In the genomic region with DNA sequence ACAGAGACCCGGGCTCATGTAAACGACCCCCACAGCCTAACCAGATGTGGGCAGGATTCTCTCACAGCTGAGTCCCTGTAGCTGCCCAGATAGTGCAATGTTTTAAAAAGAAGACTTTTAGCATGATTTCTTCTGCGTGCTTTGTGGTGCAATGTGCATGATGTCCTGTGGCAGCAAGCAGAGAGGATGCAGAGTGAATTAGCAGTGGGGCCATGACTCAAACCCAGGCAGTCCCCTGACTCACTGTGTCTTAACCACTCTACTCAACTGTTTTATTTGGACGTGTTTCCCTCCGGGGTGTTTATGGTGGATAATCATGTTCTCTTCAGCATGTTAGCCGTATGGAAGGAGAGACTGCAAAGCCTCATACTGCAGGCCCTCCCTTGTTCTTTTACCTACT, we compare ENCODE assay signal across 20 cellular contexts.
DNase-seq lines count a peak whose midpoint lies in the region; ATAC-seq and TF ChIP-seq lines count a peak whose summit lies in the region.
"Had no signal": no experiment of that assay in that cellular context is flagged by ENCODE, and none has a peak within 500 bp of the region (broad histone marks: within the 10 kb centered on the region; RNA-seq: fewer than 3 reads in every experiment).

No MANE protein-coding gene starts in this region.

- H2BK120ac ChIP-seq in IMR-90 (ENCODE audit: low read depth, low read length): no peak overlapping the region

- CTCF ChIA-PET in IMR-90 (lab: Yijun Ruan, JAX): no interaction called here

- TF ChIP-seq EP300 in transverse colon (IDR thresholded peaks at IDR 0.05; ENCODE audit: low read depth): no peak

- H4K91ac ChIP-seq in IMR-90 (ENCODE audit: insufficient read depth, low read depth, low read length): no peak overlapping the region

- H3K4me1 ChIP-seq in IMR-90 (ENCODE audit: control insufficient read depth, insufficient read depth, low read length) (no peaks in the 10 kb centered on the region), foreskin keratinocyte (no peaks in the 10 kb centered on the region), transverse colon (no peaks in the 10 kb centered on the region)
- H3K4me1 ChIP-seq: left lung, right atrium auricular region had no signal

- H3K27me3 ChIP-seq in IMR-90 (ENCODE audit: control insufficient read depth, insufficient read depth, low read length) (no peaks in the 10 kb centered on the region), foreskin keratinocyte (no peaks in the 10 kb centered on the region), transverse colon (no peaks in the 10 kb centered on the region)
- H3K27me3 ChIP-seq: gastroesophageal sphincter, left lung, right atrium auricular region had no signal

- POLR2A ChIA-PET in IMR-90 (lab: Charles Lee; ENCODE audit: unreplicated experiment): no interaction called here

- no peak for TF ChIP-seq POLR2A in IMR-90 (IDR thresholded peaks at IDR 0.05; ENCODE audit: low read depth, low read length)
- no peak for TF ChIP-seq POLR2A in transverse colon (IDR thresholded peaks at IDR 0.05)

- no peak overlapping the region for H2AK5ac ChIP-seq in IMR-90 (ENCODE audit: low read depth, low read length)

- ATAC-seq in IMR-90 (ENCODE audit: low read depth) (no peak), foreskin keratinocyte (peak; percentile 65)
- ATAC-seq: activated CD4-positive, alpha-beta T cell treated with anti-CD3 and anti-CD28 coated beads for 36 hours; CD8-positive, alpha-beta T cell; gastroesophageal sphincter; left lung; SK-N-SH treated with all-trans-retinoic acid at 6 μM for 48 hours had no signal

- no peak overlapping the region for H2BK5ac ChIP-seq in IMR-90 (ENCODE audit: low read depth, low read length, poor library complexity, severe bottlenecking)

- no peak overlapping the region for H3K23ac ChIP-seq in IMR-90 (ENCODE audit: low read depth, low read length)

- no peak overlapping the region for H2BK20ac ChIP-seq in IMR-90 (ENCODE audit: low read depth, low read length)

- H3K36me3 ChIP-seq in IMR-90 (ENCODE audit: control insufficient read depth, insufficient read depth, low read length): no peaks in the 10 kb centered on the region
- no peaks in the 10 kb centered on the region for H3K36me3 ChIP-seq in transverse colon
- H3K36me3 ChIP-seq: gastroesophageal sphincter, left lung, right atrium auricular region had no signal

- TF ChIP-seq RAD21 in IMR-90 (IDR thresholded peaks at IDR 0.05; ENCODE audit: low read length): no peak

- H3K9me1 ChIP-seq in IMR-90 (ENCODE audit: insufficient read depth, low read length): no peaks in the 10 kb centered on the region

- no peak overlapping the region for H3K4me2 ChIP-seq in IMR-90 (ENCODE audit: low read depth, low read length)

- DNase-seq in AG08396 (ENCODE audit: low spot score) (peak; percentile 41), IMR-90 (peak; percentile 4), astrocyte of the spinal cord (ENCODE audit: low read depth, low spot score) (peak; percentile 78), foreskin keratinocyte (peak in 1 of 2 donors; percentile 16), SKM-1 treated with dmso at 0.1 percent for 144 hours (lab: John Stamatoyannopoulos, UW; ENCODE audit: unreplicated experiment) (no peak), NCI-H2171 (lab: John Stamatoyannopoulos, UW) (no peak), D341Med (ENCODE audit: low spot score) (no peak), transverse colon (no peak)
- DNase-seq: activated CD4-positive, alpha-beta T cell treated with anti-CD3 and anti-CD28 coated beads for 36 hours; CD8-positive, alpha-beta T cell; DND-41; left lung; NCI-H1694 treated with DMSO at 0.1 percent for 48 hours; NCI-H226; nucleus accumbens; stimulated activated naive CD4-positive, alpha-beta T cell treated with Interleukin-2 at 50 U/mL for 16 hours; trophoblast cell had no signal

- H3K9me3 ChIP-seq in IMR-90 (ENCODE audit: control insufficient read depth, insufficient read depth, low read length) (no peaks in the 10 kb centered on the region), transverse colon (no peaks in the 10 kb centered on the region)
- H3K9me3 ChIP-seq: gastroesophageal sphincter, left lung, right atrium auricular region had no signal

- H3K4me3 ChIP-seq in IMR-90 (ENCODE audit: insufficient read depth, low read depth, low read length) (no peak overlapping the region), astrocyte of the spinal cord (ENCODE audit: low read depth, low read length) (no peak overlapping the region), transverse colon (no peak overlapping the region)
- H3K4me3 ChIP-seq: gastroesophageal sphincter, left lung, right atrium auricular region had no signal

- TF ChIP-seq CTCF in IMR-90 (conservative IDR thresholded peaks at IDR 0.05; ENCODE audit: low read depth, low read length) (no peak), astrocyte of the spinal cord (IDR thresholded peaks at IDR 0.05; ENCODE audit: low read depth, low read length) (no peak), foreskin keratinocyte (conservative IDR thresholded peaks at IDR 0.05) (no peak), transverse colon (IDR thresholded peaks at IDR 0.05) (no peak)

- H4K8ac ChIP-seq in IMR-90 (ENCODE audit: low read depth in 2 of 2, low read length in 2 of 2): no peak overlapping the region

- no peaks in the 10 kb centered on the region for H4K20me1 ChIP-seq in IMR-90 (ENCODE audit: insufficient read depth, low read length)

- dilution Hi-C loops in IMR-90 (cut with HindIII; ENCODE audit: low sequenced_read_pairs, unreplicated experiment): no loop called here

- intact Hi-C loops in IMR-90 (cut with micrococcal nuclease): no loop called here
- intact Hi-C loops in transverse colon (cut with DNase I; ENCODE audit: low total_unique reads): no loop called here

- H4K5ac ChIP-seq in IMR-90 (ENCODE audit: low read depth, low read length): no peak overlapping the region

- H2BK15ac ChIP-seq in IMR-90 (ENCODE audit: low read depth, low read length): no peak overlapping the region

- no peaks in the 10 kb centered on the region for H3K79me1 ChIP-seq in IMR-90 (ENCODE audit: low read depth in 1 of 2, low read length in 2 of 2)

- in situ Hi-C loops in IMR-90 (cut with MboI; ENCODE audit: low sequenced_read_pairs): no loop called here
- in situ Hi-C loops in astrocyte of the spinal cord (cut with HindIII; ENCODE audit: low sequenced_read_pairs): no loop called here
- in situ Hi-C loops in transverse colon (cut with MboI; ENCODE audit: low pct_ligation_motif_present in 1 of 4, low pct_unique_long_range_greater_than_20kb in 1 of 4, low sequenced_read_pairs in 3 of 4): no loop called here

- H2AFZ ChIP-seq in IMR-90 (replicated peaks; ENCODE audit: low read length, poor library complexity): no peak overlapping the region

- H3K9ac ChIP-seq in IMR-90 (ENCODE audit: low read depth, low read length): no peak overlapping the region

- H3K56ac ChIP-seq in IMR-90 (ENCODE audit: extremely low read depth, insufficient read depth, low read length): no peak overlapping the region

- no TSS peak for BruUV-seq in IMR-90 (replicated peaks; lab: Mats Ljungman, UMichigan)

- H3K14ac ChIP-seq in IMR-90 (replicated peaks; ENCODE audit: low read depth, low read length): no peak overlapping the region

- H3K4ac ChIP-seq in IMR-90 (ENCODE audit: low read depth, low read length): no peak overlapping the region

- no CpG with 5 or more reads among the region's 6 CpGs for WGBS in IMR-90 (ENCODE audit: extremely low coverage in 2 of 2, insufficient read length in 1 of 2), 2 experiments
- 67 to 73% methylated on average over 4 to 6 of the region's 6 CpGs for WGBS in transverse colon (ENCODE audit: low coverage in 1 of 2), 2 donors

- H3K27ac ChIP-seq in IMR-90 (ENCODE audit: insufficient read depth, low read length) (no peak overlapping the region), foreskin keratinocyte (no peak overlapping the region), transverse colon (no peak overlapping the region)
- H3K27ac ChIP-seq: gastroesophageal sphincter, left lung, right atrium auricular region had no signal

- H2AK9ac ChIP-seq in IMR-90 (replicated peaks; ENCODE audit: low read depth, low read length, poor library complexity): no peak overlapping the region

- H3K18ac ChIP-seq in IMR-90 (ENCODE audit: low read depth, low read length): no peak overlapping the region

TF ChIP-seq in IMR-90, 13 proteins besides CTCF, POLR2A, EP300 and RAD21:
- no peak for TF ChIP-seq RCOR1 (IDR thresholded peaks at IDR 0.05; ENCODE audit: insufficient replicate concordance, low read length)
- TF ChIP-seq MXI1 (IDR thresholded peaks at IDR 0.05; ENCODE audit: borderline replicate concordance, low read depth, low read length): no peak
- no peak for TF ChIP-seq CEBPB (IDR thresholded peaks at IDR 0.05; ENCODE audit: low read depth, low read length)

Comparison
In these comparisons a context has a peak if more than half of its experiments do, and no peak if none do; other contexts are left out.
1. DNase-seq: peak in AG08396 (single experiment), IMR-90 (single experiment) and astrocyte of the spinal cord (single experiment); none in SKM-1 treated with dmso at 0.1 percent for 144 hours (single experiment), NCI-H2171 (single experiment), D341Med (single experiment) and transverse colon (single experiment).